8 cellular contexts compared by ENCODE assay signal in genomic region chrX:11381464-11381863, GRCh38.
DNase-seq lines count a peak whose midpoint lies in the region; TF ChIP-seq lines count a peak whose summit lies in the region.

No MANE protein-coding gene starts in this region.

- H3K4me3 ChIP-seq in HFF-Myc (replicated peaks; ENCODE audit: low read depth, low read length) (no peak overlapping the region), astrocyte of the cerebellum (ENCODE audit: low read depth, low read length) (no peak overlapping the region)

- TF ChIP-seq CTCF in GM12872 (IDR thresholded peaks at IDR 0.05; ENCODE audit: insufficient read depth, low read depth, low read length) = peak; percentile 51; the same call in 2 of the 3 replicates
- TF ChIP-seq CTCF in HFF-Myc (IDR thresholded peaks at IDR 0.05; ENCODE audit: low read depth, low read length, missing control alignments) = peak; percentile 43
- TF ChIP-seq CTCF in astrocyte of the cerebellum (IDR thresholded peaks at IDR 0.05; ENCODE audit: low read depth, low read length, missing control alignments) = peak; percentile 57

- in situ Hi-C loops in astrocyte of the cerebellum (cut with HindIII; ENCODE audit: low sequenced_read_pairs) = no loop called here

- DNase-seq in AG08395 (ENCODE audit: low spot score) (peak; percentile 23), HFF-Myc (ENCODE audit: extremely low read depth, low read depth) (peak; percentile 32), NCI-H1105 treated with DMSO at 0.1 percent for 48 hours (lab: John Stamatoyannopoulos, UW) (peak; percentile 31), astrocyte of the cerebellum (ENCODE audit: low read depth) (peak; percentile 49), iPS-NIHi11 (ENCODE audit: low spot score) (peak; percentile 26), stromal cell of bone marrow (ENCODE audit: low read depth) (peak; percentile 59), SW 1271 (lab: John Stamatoyannopoulos, UW) (no peak)

Comparison
In these comparisons a context has a peak if more than half of its experiments do, and no peak if none do; other contexts are left out.
1. DNase-seq: peak in AG08395 (single experiment), HFF-Myc (single experiment), NCI-H1105 treated with DMSO at 0.1 percent for 48 hours (single experiment), astrocyte of the cerebellum (single experiment), iPS-NIHi11 (single experiment) and stromal cell of bone marrow (single experiment); none in SW 1271 (0 of 2).
2. Peak in every context shown above with its lines, with median percentiles within 50 percentile points of each other: CTCF ChIP-seq.